Comparison of ENCODE assay signal across 1 cellular context in genomic region chr3:66484106-66484857, GRCh38.
TF ChIP-seq lines count a peak whose summit lies in the region.

No MANE protein-coding gene starts in this region.

TF ChIP-seq in HepG2, 621 proteins besides CTCF, POLR2A, EP300 and RAD21 (continued from another document):
- no peak for TF ChIP-seq IRF2 (CRISPR knock-in tag; IDR thresholded peaks at IDR 0.05)
- no peak for TF ChIP-seq ZBTB20 (CRISPR knock-in tag; IDR thresholded peaks at IDR 0.05; ENCODE audit: borderline replicate concordance, low read depth)
- TF ChIP-seq, protein P1, sequence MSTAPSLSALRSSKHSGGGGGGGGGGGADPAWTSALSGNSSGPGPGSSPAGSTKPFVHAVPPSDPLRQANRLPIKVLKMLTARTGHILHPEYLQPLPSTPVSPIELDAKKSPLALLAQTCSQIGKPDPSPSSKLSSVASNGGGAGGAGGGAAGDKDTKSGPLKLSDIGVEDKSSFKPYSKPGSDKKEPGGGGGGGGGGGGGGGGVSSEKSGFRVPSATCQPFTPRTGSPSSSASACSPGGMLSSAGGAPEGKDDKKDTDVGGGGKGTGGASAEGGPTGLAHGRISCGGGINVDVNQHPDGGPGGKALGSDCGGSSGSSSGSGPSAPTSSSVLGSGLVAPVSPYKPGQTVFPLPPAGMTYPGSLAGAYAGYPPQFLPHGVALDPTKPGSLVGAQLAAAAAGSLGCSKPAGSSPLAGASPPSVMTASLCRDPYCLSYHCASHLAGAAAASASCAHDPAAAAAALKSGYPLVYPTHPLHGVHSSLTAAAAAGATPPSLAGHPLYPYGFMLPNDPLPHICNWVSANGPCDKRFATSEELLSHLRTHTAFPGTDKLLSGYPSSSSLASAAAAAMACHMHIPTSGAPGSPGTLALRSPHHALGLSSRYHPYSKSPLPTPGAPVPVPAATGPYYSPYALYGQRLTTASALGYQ (CRISPR knock-in tag; IDR thresholded peaks at IDR 0.05) = no peak
- TF ChIP-seq ZNF780A (CRISPR knock-in tag; IDR thresholded peaks at IDR 0.05) = no peak
- TF ChIP-seq ZMAT3 (CRISPR knock-in tag; conservative IDR thresholded peaks at IDR 0.05) = no peak
- no peak for TF ChIP-seq TIGD3 (CRISPR knock-in tag; IDR thresholded peaks at IDR 0.05; ENCODE audit: borderline replicate concordance)
- no peak for TF ChIP-seq ARID3A (IDR thresholded peaks at IDR 0.05; ENCODE audit: low read depth, low read length)
- TF ChIP-seq, protein P2, sequence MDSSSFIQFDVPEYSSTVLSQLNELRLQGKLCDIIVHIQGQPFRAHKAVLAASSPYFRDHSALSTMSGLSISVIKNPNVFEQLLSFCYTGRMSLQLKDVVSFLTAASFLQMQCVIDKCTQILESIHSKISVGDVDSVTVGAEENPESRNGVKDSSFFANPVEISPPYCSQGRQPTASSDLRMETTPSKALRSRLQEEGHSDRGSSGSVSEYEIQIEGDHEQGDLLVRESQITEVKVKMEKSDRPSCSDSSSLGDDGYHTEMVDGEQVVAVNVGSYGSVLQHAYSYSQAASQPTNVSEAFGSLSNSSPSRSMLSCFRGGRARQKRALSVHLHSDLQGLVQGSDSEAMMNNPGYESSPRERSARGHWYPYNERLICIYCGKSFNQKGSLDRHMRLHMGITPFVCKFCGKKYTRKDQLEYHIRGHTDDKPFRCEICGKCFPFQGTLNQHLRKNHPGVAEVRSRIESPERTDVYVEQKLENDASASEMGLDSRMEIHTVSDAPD (CRISPR knock-in tag; IDR thresholded peaks at IDR 0.05) = no peak
